In the genomic region with DNA sequence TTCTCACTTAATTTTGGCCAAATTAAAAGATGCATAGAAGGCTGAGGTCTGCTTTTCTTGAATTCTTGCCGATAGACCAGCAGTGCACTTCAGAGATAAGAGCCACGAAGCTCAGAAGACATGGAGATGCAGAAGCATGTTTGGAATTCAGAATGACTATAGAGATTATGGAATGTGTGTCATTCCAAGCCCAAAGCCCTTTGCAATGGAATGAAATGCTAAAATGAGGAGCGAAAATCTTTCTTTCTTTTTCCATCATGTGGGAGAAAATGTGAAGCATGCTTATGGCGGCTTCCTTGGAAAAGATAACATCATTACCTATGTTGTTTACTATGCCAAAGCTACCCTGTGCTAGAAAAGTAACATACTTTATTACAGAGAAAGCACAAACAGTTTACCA, we compare ENCODE assay signal across 21 cellular contexts.
A peak's percentile ranks its signal among the peaks of the same experiment; 100 is the strongest.
DNase-seq lines count a peak whose midpoint lies in the region; ATAC-seq and TF ChIP-seq lines count a peak whose summit lies in the region.
"Had no signal": no experiment of that assay in that cellular context is flagged by ENCODE, and none has a peak within 500 bp of the region (broad histone marks: within the 10 kb centered on the region; RNA-seq: fewer than 3 reads in every experiment).

No MANE protein-coding gene starts in this region.

- H3K4ac ChIP-seq in trophoblast cell (ENCODE audit: low read depth, low read length) = no peak overlapping the region

- ATAC-seq in HG02885 (IDR thresholded peaks at IDR 0.05; ENCODE audit: poor library complexity, unreplicated experiment) = no peak
- ATAC-seq: A549; CD8-positive, alpha-beta T cell; GM12878 had no signal

- H3K79me2 ChIP-seq in trophoblast cell (ENCODE audit: control insufficient read depth, insufficient read depth, low read length, poor library complexity) = no peaks in the 10 kb centered on the region
- no peaks in the 10 kb centered on the region for H3K79me2 ChIP-seq in GM23248 (ENCODE audit: insufficient read depth)

- H2AK5ac ChIP-seq in trophoblast cell (ENCODE audit: low read length) = no peak overlapping the region

- no peaks in the 10 kb centered on the region for H3K27me3 Mint-ChIP-seq in Caco-2 (ENCODE audit: insufficient read depth, unreplicated experiment)

- no peak overlapping the region for H4K12ac ChIP-seq in trophoblast cell (ENCODE audit: low read depth, low read length)

- H3K4me3 ChIP-seq in Caco-2 (ENCODE audit: low read depth, low read length) (no peak overlapping the region), esophagus muscularis mucosa (no peak overlapping the region), trophoblast cell (ENCODE audit: low read depth, low read length) (no peak overlapping the region), GM23248 (no peak overlapping the region)
- H3K4me3 ChIP-seq: A549; BLaER1 treated with 17β-estradiol and CSF1 and Interleukin-3, amounts not matched to agents 10 nM and 100 nM; GM12878 had no signal

- intact Hi-C loops in Caco-2 (cut with micrococcal nuclease; ENCODE audit: unreplicated experiment) (no loop called here), esophagus muscularis mucosa (cut with DNase I) (no loop called here)

- H3K14ac ChIP-seq in trophoblast cell (ENCODE audit: low read length) = no peak overlapping the region

- peak overlapping the region; percentile 36 for H3K4me3 Mint-ChIP-seq in Caco-2 (ENCODE audit: unreplicated experiment)
- H3K4me3 Mint-ChIP-seq: B cell; CD4-positive, alpha-beta T cell; CD8-positive, alpha-beta T cell had no signal

- no peaks in the 10 kb centered on the region for H3K36me3 Mint-ChIP-seq in Caco-2 (ENCODE audit: insufficient read depth, unreplicated experiment)
- H3K36me3 Mint-ChIP-seq: CD8-positive, alpha-beta T cell had no signal

- H3K18ac ChIP-seq in trophoblast cell (ENCODE audit: low read length) = no peak overlapping the region

- 64% methylated on average over 4 of the region's 4 CpGs for WGBS in esophagus muscularis mucosa
- WGBS in trophoblast cell (ENCODE audit: extremely low coverage, insufficient coverage, insufficient read length) = no CpG with 5 or more reads among the region's 4 CpGs
- 16 to 26% methylated on average over 4 of the region's 4 CpGs for WGBS in GM23248 (ENCODE audit: low coverage in 1 of 2, low lambda C conversion rate in 2 of 2, missing lambda C conversion rate in 2 of 2), 2 experiments

- TF ChIP-seq CTCF in Caco-2 (IDR thresholded peaks at IDR 0.05; ENCODE audit: insufficient read depth in 1 of 2, low read depth in 1 of 2, low read length in 1 of 2, severe bottlenecking in 1 of 2, unreplicated experiment in 1 of 2) (no peak), esophagus muscularis mucosa (IDR thresholded peaks at IDR 0.05) (no peak)

- CTCF ChIA-PET in Caco-2 (lab: Charles Lee) = no interaction called here

- no peaks in the 10 kb centered on the region for H3K36me3 ChIP-seq in Caco-2 (ENCODE audit: control insufficient read depth, insufficient read depth, low read length)
- no peaks in the 10 kb centered on the region for H3K36me3 ChIP-seq in esophagus muscularis mucosa
- no peaks in the 10 kb centered on the region for H3K36me3 ChIP-seq in trophoblast cell (ENCODE audit: control insufficient read depth in 1 of 2, insufficient read depth in 2 of 2, low read length in 2 of 2)
- no peaks in the 10 kb centered on the region for H3K36me3 ChIP-seq in GM23248 (ENCODE audit: low read depth)
- H3K36me3 ChIP-seq: BLaER1 treated with 17β-estradiol and CSF1 and Interleukin-3, amounts not matched to agents 10 nM and 100 nM had no signal

- H3K4me2 ChIP-seq in trophoblast cell (ENCODE audit: low read length) (no peak overlapping the region), GM23248 (ENCODE audit: unreplicated experiment) (no peak overlapping the region)
- H3K4me2 ChIP-seq: A549; BLaER1 treated with 17β-estradiol and CSF1 and Interleukin-3, amounts not matched to agents 10 nM and 100 nM had no signal

- peaks cover 14% of the 10 kb centered on the region for H3K4me1 Mint-ChIP-seq in Caco-2 (ENCODE audit: low read depth, unreplicated experiment)
- H3K4me1 Mint-ChIP-seq: B cell had no signal

- no peaks in the 10 kb centered on the region for H3K9me2 ChIP-seq in GM23248 (ENCODE audit: insufficient read depth)

- no peak for TF ChIP-seq POLR2A in esophagus muscularis mucosa (IDR thresholded peaks at IDR 0.05; ENCODE audit: low read depth)

- H2AFZ ChIP-seq in trophoblast cell (ENCODE audit: insufficient read depth, low read length, poor library complexity) (no peak overlapping the region), GM23248 (no peak overlapping the region)

- no peak overlapping the region for H4K8ac ChIP-seq in trophoblast cell (ENCODE audit: low read depth, low read length)

- peaks cover 31% of the 10 kb centered on the region for H3K4me1 ChIP-seq in Caco-2
- no peaks in the 10 kb centered on the region for H3K4me1 ChIP-seq in esophagus muscularis mucosa
- no peaks in the 10 kb centered on the region for H3K4me1 ChIP-seq in trophoblast cell (ENCODE audit: control insufficient read depth in 1 of 2, insufficient read depth in 2 of 2, low read length in 2 of 2)
- no peaks in the 10 kb centered on the region for H3K4me1 ChIP-seq in GM23248 (ENCODE audit: insufficient read depth)
- H3K4me1 ChIP-seq: A549; BLaER1 treated with 17β-estradiol and CSF1 and Interleukin-3, amounts not matched to agents 10 nM and 100 nM had no signal

- no peaks in the 10 kb centered on the region for H3F3A ChIP-seq in GM23248 (ENCODE audit: insufficient read depth)

- no peaks in the 10 kb centered on the region for H3K79me1 ChIP-seq in trophoblast cell (ENCODE audit: low read length)

- in situ Hi-C loops in GM23248 (cut with MboI) = no loop called here

- H3K27ac Mint-ChIP-seq in Caco-2 (ENCODE audit: unreplicated experiment) = peak overlapping the region; percentile 45
- H3K27ac Mint-ChIP-seq: B cell; CD4-positive, alpha-beta T cell; CD8-positive, alpha-beta T cell had no signal

- BruUV-seq in Caco-2 (replicated peaks; lab: Mats Ljungman, UMichigan) = no TSS peak

- H3K9ac ChIP-seq in trophoblast cell (ENCODE audit: low read length) (no peak overlapping the region), GM23248 (no peak overlapping the region)
- H3K9ac ChIP-seq: BLaER1 treated with 17β-estradiol and CSF1 and Interleukin-3, amounts not matched to agents 10 nM and 100 nM had no signal

- H3K9me3 ChIP-seq in Caco-2 (no peaks in the 10 kb centered on the region), esophagus muscularis mucosa (no peaks in the 10 kb centered on the region), trophoblast cell (ENCODE audit: insufficient read depth, low read depth, low read length) (no peaks in the 10 kb centered on the region), GM23248 (ENCODE audit: low read depth) (no peaks in the 10 kb centered on the region)
- H3K9me3 ChIP-seq: A549; BLaER1 treated with 17β-estradiol and CSF1 and Interleukin-3, amounts not matched to agents 10 nM and 100 nM had no signal

- POLR2A ChIA-PET in Caco-2 (lab: Charles Lee) = no interaction called here

- H2BK120ac ChIP-seq in trophoblast cell (ENCODE audit: insufficient read depth, low read length, poor library complexity) = no peak overlapping the region

- H3K27ac ChIP-seq in esophagus muscularis mucosa (replicated peaks in 1 of 4) = no peak overlapping the region
- no peak overlapping the region for H3K27ac ChIP-seq in trophoblast cell (ENCODE audit: low read depth, low read length)
- H3K27ac ChIP-seq in GM23248 = no peak overlapping the region
- H3K27ac ChIP-seq: 22Rv1; A549; BLaER1 treated with 17β-estradiol and CSF1 and Interleukin-3, amounts not matched to agents 10 nM and 100 nM; C4-2B had no signal

- TF ChIP-seq EP300 in esophagus muscularis mucosa (IDR thresholded peaks at IDR 0.05) = no peak

- DNase-seq in Caco-2 (peak in 1 of 2 experiments; percentile 22), esophagus muscularis mucosa (ENCODE audit: extremely low spot score) (peak; percentile 17), trophoblast cell (peak; percentile 57 to 97), GM23248 (no peak)
- DNase-seq: AML-193; CD4-positive, alpha-beta T cell; CD8-positive, alpha-beta T cell; DMS 273 treated with DMSO at 0.1 percent for 48 hours; DMS153; DMS53; DMS79; DND-41; EL; GDM1 had no signal

- H2BK5ac ChIP-seq in trophoblast cell (ENCODE audit: low read depth, low read length, poor library complexity) = no peak overlapping the region

- no peak overlapping the region for H4K91ac ChIP-seq in trophoblast cell (ENCODE audit: low read depth, low read length)

- H2BK12ac ChIP-seq in trophoblast cell (ENCODE audit: low read length) = no peak overlapping the region

- no peak overlapping the region for H3K23ac ChIP-seq in trophoblast cell (ENCODE audit: low read length)

- no peaks in the 10 kb centered on the region for H3K9me3 Mint-ChIP-seq in Caco-2 (ENCODE audit: unreplicated experiment)
- H3K9me3 Mint-ChIP-seq: CD4-positive, alpha-beta T cell; CD8-positive, alpha-beta T cell had no signal

- H3K27me3 ChIP-seq in Caco-2 (replicated peaks; ENCODE audit: control insufficient read depth, insufficient read depth, low read length) (no peaks in the 10 kb centered on the region), esophagus muscularis mucosa (peaks cover 0 to 43% (median 0%) of the 10 kb centered on the region in 4 donors), trophoblast cell (ENCODE audit: insufficient read depth, low read length) (no peaks in the 10 kb centered on the region), GM23248 (replicated peaks; ENCODE audit: insufficient read depth) (no peaks in the 10 kb centered on the region)
- H3K27me3 ChIP-seq: BLaER1 treated with 17β-estradiol and CSF1 and Interleukin-3, amounts not matched to agents 10 nM and 100 nM had no signal

- H4K20me1 ChIP-seq in GM23248 (ENCODE audit: insufficient read depth) = no peaks in the 10 kb centered on the region
